1 cellular context compared by ENCODE assay signal in genomic region chr4:140227286-140227685, GRCh38.
TF ChIP-seq lines count a peak whose summit lies in the region.

No MANE protein-coding gene starts in this region.

TF ChIP-seq in H1, 55 proteins besides CTCF, POLR2A, EP300 and RAD21 (continued from another document):
- TF ChIP-seq, protein P1, sequence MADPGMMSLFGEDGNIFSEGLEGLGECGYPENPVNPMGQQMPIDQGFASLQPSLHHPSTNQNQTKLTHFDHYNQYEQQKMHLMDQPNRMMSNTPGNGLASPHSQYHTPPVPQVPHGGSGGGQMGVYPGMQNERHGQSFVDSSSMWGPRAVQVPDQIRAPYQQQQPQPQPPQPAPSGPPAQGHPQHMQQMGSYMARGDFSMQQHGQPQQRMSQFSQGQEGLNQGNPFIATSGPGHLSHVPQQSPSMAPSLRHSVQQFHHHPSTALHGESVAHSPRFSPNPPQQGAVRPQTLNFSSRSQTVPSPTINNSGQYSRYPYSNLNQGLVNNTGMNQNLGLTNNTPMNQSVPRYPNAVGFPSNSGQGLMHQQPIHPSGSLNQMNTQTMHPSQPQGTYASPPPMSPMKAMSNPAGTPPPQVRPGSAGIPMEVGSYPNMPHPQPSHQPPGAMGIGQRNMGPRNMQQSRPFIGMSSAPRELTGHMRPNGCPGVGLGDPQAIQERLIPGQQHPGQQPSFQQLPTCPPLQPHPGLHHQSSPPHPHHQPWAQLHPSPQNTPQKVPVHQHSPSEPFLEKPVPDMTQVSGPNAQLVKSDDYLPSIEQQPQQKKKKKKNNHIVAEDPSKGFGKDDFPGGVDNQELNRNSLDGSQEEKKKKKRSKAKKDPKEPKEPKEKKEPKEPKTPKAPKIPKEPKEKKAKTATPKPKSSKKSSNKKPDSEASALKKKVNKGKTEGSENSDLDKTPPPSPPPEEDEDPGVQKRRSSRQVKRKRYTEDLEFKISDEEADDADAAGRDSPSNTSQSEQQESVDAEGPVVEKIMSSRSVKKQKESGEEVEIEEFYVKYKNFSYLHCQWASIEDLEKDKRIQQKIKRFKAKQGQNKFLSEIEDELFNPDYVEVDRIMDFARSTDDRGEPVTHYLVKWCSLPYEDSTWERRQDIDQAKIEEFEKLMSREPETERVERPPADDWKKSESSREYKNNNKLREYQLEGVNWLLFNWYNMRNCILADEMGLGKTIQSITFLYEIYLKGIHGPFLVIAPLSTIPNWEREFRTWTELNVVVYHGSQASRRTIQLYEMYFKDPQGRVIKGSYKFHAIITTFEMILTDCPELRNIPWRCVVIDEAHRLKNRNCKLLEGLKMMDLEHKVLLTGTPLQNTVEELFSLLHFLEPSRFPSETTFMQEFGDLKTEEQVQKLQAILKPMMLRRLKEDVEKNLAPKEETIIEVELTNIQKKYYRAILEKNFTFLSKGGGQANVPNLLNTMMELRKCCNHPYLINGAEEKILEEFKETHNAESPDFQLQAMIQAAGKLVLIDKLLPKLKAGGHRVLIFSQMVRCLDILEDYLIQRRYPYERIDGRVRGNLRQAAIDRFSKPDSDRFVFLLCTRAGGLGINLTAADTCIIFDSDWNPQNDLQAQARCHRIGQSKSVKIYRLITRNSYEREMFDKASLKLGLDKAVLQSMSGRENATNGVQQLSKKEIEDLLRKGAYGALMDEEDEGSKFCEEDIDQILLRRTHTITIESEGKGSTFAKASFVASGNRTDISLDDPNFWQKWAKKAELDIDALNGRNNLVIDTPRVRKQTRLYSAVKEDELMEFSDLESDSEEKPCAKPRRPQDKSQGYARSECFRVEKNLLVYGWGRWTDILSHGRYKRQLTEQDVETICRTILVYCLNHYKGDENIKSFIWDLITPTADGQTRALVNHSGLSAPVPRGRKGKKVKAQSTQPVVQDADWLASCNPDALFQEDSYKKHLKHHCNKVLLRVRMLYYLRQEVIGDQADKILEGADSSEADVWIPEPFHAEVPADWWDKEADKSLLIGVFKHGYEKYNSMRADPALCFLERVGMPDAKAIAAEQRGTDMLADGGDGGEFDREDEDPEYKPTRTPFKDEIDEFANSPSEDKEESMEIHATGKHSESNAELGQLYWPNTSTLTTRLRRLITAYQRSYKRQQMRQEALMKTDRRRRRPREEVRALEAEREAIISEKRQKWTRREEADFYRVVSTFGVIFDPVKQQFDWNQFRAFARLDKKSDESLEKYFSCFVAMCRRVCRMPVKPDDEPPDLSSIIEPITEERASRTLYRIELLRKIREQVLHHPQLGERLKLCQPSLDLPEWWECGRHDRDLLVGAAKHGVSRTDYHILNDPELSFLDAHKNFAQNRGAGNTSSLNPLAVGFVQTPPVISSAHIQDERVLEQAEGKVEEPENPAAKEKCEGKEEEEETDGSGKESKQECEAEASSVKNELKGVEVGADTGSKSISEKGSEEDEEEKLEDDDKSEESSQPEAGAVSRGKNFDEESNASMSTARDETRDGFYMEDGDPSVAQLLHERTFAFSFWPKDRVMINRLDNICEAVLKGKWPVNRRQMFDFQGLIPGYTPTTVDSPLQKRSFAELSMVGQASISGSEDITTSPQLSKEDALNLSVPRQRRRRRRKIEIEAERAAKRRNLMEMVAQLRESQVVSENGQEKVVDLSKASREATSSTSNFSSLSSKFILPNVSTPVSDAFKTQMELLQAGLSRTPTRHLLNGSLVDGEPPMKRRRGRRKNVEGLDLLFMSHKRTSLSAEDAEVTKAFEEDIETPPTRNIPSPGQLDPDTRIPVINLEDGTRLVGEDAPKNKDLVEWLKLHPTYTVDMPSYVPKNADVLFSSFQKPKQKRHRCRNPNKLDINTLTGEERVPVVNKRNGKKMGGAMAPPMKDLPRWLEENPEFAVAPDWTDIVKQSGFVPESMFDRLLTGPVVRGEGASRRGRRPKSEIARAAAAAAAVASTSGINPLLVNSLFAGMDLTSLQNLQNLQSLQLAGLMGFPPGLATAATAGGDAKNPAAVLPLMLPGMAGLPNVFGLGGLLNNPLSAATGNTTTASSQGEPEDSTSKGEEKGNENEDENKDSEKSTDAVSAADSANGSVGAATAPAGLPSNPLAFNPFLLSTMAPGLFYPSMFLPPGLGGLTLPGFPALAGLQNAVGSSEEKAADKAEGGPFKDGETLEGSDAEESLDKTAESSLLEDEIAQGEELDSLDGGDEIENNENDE (IDR thresholded peaks at IDR 0.05; ENCODE audit: insufficient replicate concordance, low read length) = no peak
- no peak for TF ChIP-seq EGR1 (IDR thresholded peaks at IDR 0.05; ENCODE audit: borderline replicate concordance, low read depth, low read length)
- no peak for TF ChIP-seq EZH2 (IDR thresholded peaks at IDR 0.05; ENCODE audit: low read depth, low read length, severe bottlenecking)
- TF ChIP-seq CTBP2 (IDR thresholded peaks at IDR 0.05; ENCODE audit: borderline replicate concordance, insufficient read depth, insufficient read length, low read length) = no peak
- no peak for TF ChIP-seq KDM5A (IDR thresholded peaks at IDR 0.05; ENCODE audit: low read length)
- TF ChIP-seq BCL11A (IDR thresholded peaks at IDR 0.05; ENCODE audit: low read depth in 2 of 2, low read length in 2 of 2) = no peak
- TF ChIP-seq SIX5 (IDR thresholded peaks at IDR 0.05; ENCODE audit: low read depth, low read length) = no peak
- no peak for TF ChIP-seq RFX5 (IDR thresholded peaks at IDR 0.05; ENCODE audit: borderline replicate concordance, low read depth, low read length)
- TF ChIP-seq SUZ12 (IDR thresholded peaks at IDR 0.05; ENCODE audit: low read length) = no peak
- no peak for TF ChIP-seq TBP (IDR thresholded peaks at IDR 0.05; ENCODE audit: low read depth, low read length)
- no peak for TF ChIP-seq ATF3 (IDR thresholded peaks at IDR 0.05; ENCODE audit: insufficient read depth, low read depth, low read length)
- no peak for TF ChIP-seq PHF8 (conservative IDR thresholded peaks at IDR 0.05; ENCODE audit: low read depth, low read length)
- no peak for TF ChIP-seq POLR2AphosphoS5 (IDR thresholded peaks at IDR 0.05; ENCODE audit: low read depth, low read length)
- no peak for TF ChIP-seq ZNF274 (IDR thresholded peaks at IDR 0.05; ENCODE audit: borderline replicate concordance, extremely low read depth, low read length)
- no peak for TF ChIP-seq GABPA (IDR thresholded peaks at IDR 0.05; ENCODE audit: borderline replicate concordance, insufficient read depth, low read length)
